Comparison of ENCODE assay signal across 1 cellular context in the genomic region with DNA sequence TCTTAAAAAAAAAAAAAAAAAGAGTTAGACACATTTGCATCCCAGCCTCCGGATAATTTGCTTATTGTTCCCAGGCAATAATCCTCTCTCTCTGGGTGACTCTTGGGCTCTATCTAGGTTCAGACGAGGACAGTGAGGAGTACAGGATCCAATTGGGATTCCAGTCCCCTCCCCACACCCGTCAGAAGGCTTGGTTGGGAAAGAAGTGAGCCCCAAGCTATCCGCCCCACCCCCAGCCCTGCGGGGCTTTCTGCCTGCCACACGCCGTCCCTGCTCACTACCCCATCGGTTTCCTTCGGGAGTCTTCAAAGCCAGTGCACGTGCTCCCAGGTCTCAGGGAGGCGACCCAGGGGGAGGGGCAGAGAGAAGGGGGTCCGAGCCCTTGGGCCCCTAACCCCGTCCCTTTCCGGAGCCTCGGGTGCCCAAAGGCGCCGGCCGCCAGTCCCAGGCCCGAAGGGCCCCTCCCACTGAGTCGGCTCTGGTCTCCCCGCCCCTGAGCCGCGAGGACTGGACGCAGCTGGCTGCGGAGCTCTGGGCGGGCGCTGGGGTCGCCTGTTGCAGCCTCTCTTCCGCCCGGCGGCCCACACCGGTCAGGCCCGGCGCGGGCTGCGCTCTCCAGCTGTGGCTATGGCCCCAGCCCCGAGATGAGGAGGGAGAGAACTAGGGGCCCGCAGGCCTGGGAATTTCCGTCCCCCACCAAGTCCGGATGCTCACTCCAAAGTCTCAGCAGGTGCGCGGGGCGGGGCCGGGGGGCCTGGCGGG.
A peak's percentile ranks its signal among the peaks of the same experiment; 100 is the strongest.
TF ChIP-seq lines count a peak whose summit lies in the region.

No MANE protein-coding gene starts in this region.

TF ChIP-seq in HepG2, 621 proteins besides CTCF, POLR2A, EP300 and RAD21 (continued from another document and continues in another):
- no peak for TF ChIP-seq USF2 (IDR thresholded peaks at IDR 0.05; ENCODE audit: low read depth, low read length)
- no peak for TF ChIP-seq USF2 (CRISPR knock-in tag; IDR thresholded peaks at IDR 0.05; ENCODE audit: borderline replicate concordance)
- TF ChIP-seq ZNF558 (CRISPR knock-in tag; IDR thresholded peaks at IDR 0.05; ENCODE audit: borderline replicate concordance), result no peak; the same call in 1 of the 2 replicates
- TF ChIP-seq POLR2AphosphoS2 (IDR thresholded peaks at IDR 0.05; ENCODE audit: low read depth, low read length), result no peak
- peak; percentile 76 for TF ChIP-seq MEIS1 (CRISPR knock-in tag; IDR thresholded peaks at IDR 0.05; ENCODE audit: borderline replicate concordance)
- 0 out of 2 replicates have a peak, but pooled peaks have one; percentile 64 for TF ChIP-seq STAT5B (CRISPR knock-in tag; IDR thresholded peaks at IDR 0.05)
- TF ChIP-seq RARG (CRISPR knock-in tag; IDR thresholded peaks at IDR 0.05; ENCODE audit: low read depth), result no peak
- no peak for TF ChIP-seq KMT2B (CRISPR knock-in tag; IDR thresholded peaks at IDR 0.05)
- no peak for TF ChIP-seq LCORL (IDR thresholded peaks at IDR 0.05)
- peak; percentile 72; the same call in 1 of the 2 replicates for TF ChIP-seq LCORL (CRISPR knock-in tag; IDR thresholded peaks at IDR 0.05)
- peak; percentile 36; the same call in 1 of the 2 replicates for TF ChIP-seq DMTF1 (CRISPR knock-in tag; IDR thresholded peaks at IDR 0.05)
- no peak; the same call in 1 of the 2 replicates for TF ChIP-seq MTF2 (CRISPR knock-in tag; IDR thresholded peaks at IDR 0.05; ENCODE audit: borderline replicate concordance)
- TF ChIP-seq ZNF703 (CRISPR knock-in tag; IDR thresholded peaks at IDR 0.05; ENCODE audit: borderline replicate concordance), result peak; percentile 41; the same call in 1 of the 2 replicates
- no peak for TF ChIP-seq FOXK2 (IDR thresholded peaks at IDR 0.05)
- TF ChIP-seq ZNF136 (CRISPR knock-in tag; IDR thresholded peaks at IDR 0.05; ENCODE audit: low read depth), result peak; percentile 76; the same call in 1 of the 2 replicates
- no peak for TF ChIP-seq ATF7 (IDR thresholded peaks at IDR 0.05)
- no peak for TF ChIP-seq ATF7 (CRISPR knock-in tag; IDR thresholded peaks at IDR 0.05)
- TF ChIP-seq NFYC (CRISPR knock-in tag; IDR thresholded peaks at IDR 0.05), result peak; percentile 34; the same call in 1 of the 2 replicates
- TF ChIP-seq, protein P1, sequence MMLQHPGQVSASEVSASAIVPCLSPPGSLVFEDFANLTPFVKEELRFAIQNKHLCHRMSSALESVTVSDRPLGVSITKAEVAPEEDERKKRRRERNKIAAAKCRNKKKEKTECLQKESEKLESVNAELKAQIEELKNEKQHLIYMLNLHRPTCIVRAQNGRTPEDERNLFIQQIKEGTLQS (CRISPR knock-in tag; IDR thresholded peaks at IDR 0.05), result no peak; the same call in 1 of the 2 replicates
- no peak for TF ChIP-seq ZNF17 (CRISPR knock-in tag; IDR thresholded peaks at IDR 0.05)
- no peak for TF ChIP-seq ZNF496 (CRISPR knock-in tag; IDR thresholded peaks at IDR 0.05; ENCODE audit: insufficient replicate concordance)
- TF ChIP-seq ZNF10 (CRISPR knock-in tag; IDR thresholded peaks at IDR 0.05; ENCODE audit: borderline replicate concordance, low read depth), result no peak
- TF ChIP-seq SNAPC5 (CRISPR knock-in tag; IDR thresholded peaks at IDR 0.05; ENCODE audit: borderline replicate concordance), result no peak
- TF ChIP-seq ZNF501 (CRISPR knock-in tag; IDR thresholded peaks at IDR 0.05), result peak; percentile 64
- 0 out of 2 replicates have a peak, but pooled peaks have one; percentile 61 for TF ChIP-seq ZFP36L1 (CRISPR knock-in tag; IDR thresholded peaks at IDR 0.05)
- no peak for TF ChIP-seq ZKSCAN1 (IDR thresholded peaks at IDR 0.05; ENCODE audit: low read length)
- TF ChIP-seq KLF11 (CRISPR knock-in tag; IDR thresholded peaks at IDR 0.05), result peak; percentile 39; the same call in 1 of the 2 replicates
- TF ChIP-seq ZNF12 (CRISPR knock-in tag; IDR thresholded peaks at IDR 0.05), result no peak
- TF ChIP-seq REXO4 (CRISPR knock-in tag; IDR thresholded peaks at IDR 0.05; ENCODE audit: borderline replicate concordance), result no peak
- 0 out of 2 replicates have a peak, but pooled peaks have one; percentile 20 for TF ChIP-seq BORCS8-MEF2B (CRISPR knock-in tag; IDR thresholded peaks at IDR 0.05)
- peak; percentile 37; the same call in 1 of the 2 replicates for TF ChIP-seq ZNF777 (CRISPR knock-in tag; IDR thresholded peaks at IDR 0.05)
- TF ChIP-seq ATF1 (CRISPR knock-in tag; IDR thresholded peaks at IDR 0.05), result no peak
- 0 out of 2 replicates have a peak, but pooled peaks have one; percentile 53 for TF ChIP-seq ZNF510 (CRISPR knock-in tag; IDR thresholded peaks at IDR 0.05; ENCODE audit: low read depth)
- peak; percentile 74 for TF ChIP-seq ZNF280B (CRISPR knock-in tag; IDR thresholded peaks at IDR 0.05; ENCODE audit: borderline replicate concordance)
- TF ChIP-seq HDAC2 (CRISPR knock-in tag; IDR thresholded peaks at IDR 0.05), result peak; percentile 62; the same call in 1 of the 2 replicates
- TF ChIP-seq ZNF124 (CRISPR knock-in tag; IDR thresholded peaks at IDR 0.05), result no peak
- no peak for TF ChIP-seq RFX1 (IDR thresholded peaks at IDR 0.05)
- TF ChIP-seq TAF15 (IDR thresholded peaks at IDR 0.05; ENCODE audit: low read depth, low read length, poor library complexity, severe bottlenecking), result no peak
- peak; percentile 67; the same call in 1 of the 2 replicates for TF ChIP-seq ZNF503 (CRISPR knock-in tag; IDR thresholded peaks at IDR 0.05)
- TF ChIP-seq TBP (CRISPR knock-in tag; IDR thresholded peaks at IDR 0.05), result no peak
- no peak for TF ChIP-seq DNMT3B (CRISPR knock-in tag; conservative IDR thresholded peaks at IDR 0.05)
- TF ChIP-seq SALL1 (CRISPR knock-in tag; IDR thresholded peaks at IDR 0.05), result peak; percentile 73
- TF ChIP-seq ZNF792 (CRISPR knock-in tag; IDR thresholded peaks at IDR 0.05), result peak; percentile 85
- no peak for TF ChIP-seq CENPT (CRISPR knock-in tag; IDR thresholded peaks at IDR 0.05; ENCODE audit: low read depth)
- TF ChIP-seq ZNF143 (CRISPR knock-in tag; IDR thresholded peaks at IDR 0.05), result no peak
- peak; percentile 72 to 86 for TF ChIP-seq HMGXB4 (CRISPR knock-in tag; IDR thresholded peaks at IDR 0.05; ENCODE audit: borderline replicate concordance in 1 of 2, low read depth in 1 of 2)
- TF ChIP-seq HOMEZ (CRISPR knock-in tag; IDR thresholded peaks at IDR 0.05; ENCODE audit: low read depth), result 0 out of 2 replicates have a peak, but pooled peaks have one; percentile 27
